ENCODE assay signal across 16 cellular contexts in genomic region chr4:77856152-77856551, GRCh38. TPM values are rescaled to one million over a fixed set of nuclear protein-coding genes. Genes with fewer than 3 reads are reported as not detected.
DNase-seq lines count a peak whose midpoint lies in the region; ATAC-seq and TF ChIP-seq lines count a peak whose summit lies in the region.
"Had no signal": no experiment of that assay in that cellular context is flagged by ENCODE, and none has a peak within 500 bp of the region (broad histone marks: within the 10 kb centered on the region; RNA-seq: fewer than 3 reads in every experiment).

No MANE protein-coding gene starts in this region.

- no peaks in the 10 kb centered on the region for H3K9me3 Mint-ChIP-seq in activated CD8-positive, alpha-beta memory T cell treated with anti-CD3 and anti-CD28 coated beads, Interleukin-2, amount 10 ng/mL, durations not matched to agents 7 days and 5 days (ENCODE audit: low read depth)
- H3K9me3 Mint-ChIP-seq in activated T-helper 2 cell treated with anti-CD3 and anti-CD28 coated beads, Interferon-gamma antibody, Interleukin-2, Interleukin-4, amounts not matched to agents 10 μg/mL and 5 μg/mL and 100 μg/mL, durations not matched to agents 14 hours and 24 hours and 36 hours: no peaks in the 10 kb centered on the region
- H3K9me3 Mint-ChIP-seq in nephron: no peaks in the 10 kb centered on the region
- no peaks in the 10 kb centered on the region for H3K9me3 Mint-ChIP-seq in neural progenitor cell

- peak overlapping the region; percentile 35 for H3K27ac Mint-ChIP-seq in activated CD8-positive, alpha-beta memory T cell treated with anti-CD3 and anti-CD28 coated beads, Interleukin-2, amount 10 ng/mL, durations not matched to agents 7 days and 5 days
- H3K27ac Mint-ChIP-seq in activated T-helper 2 cell treated with anti-CD3 and anti-CD28 coated beads, Interferon-gamma antibody, Interleukin-2, Interleukin-4, amounts not matched to agents 10 μg/mL and 5 μg/mL and 100 μg/mL, durations not matched to agents 14 hours and 24 hours and 36 hours: peak overlapping the region; percentile 72
- H3K27ac Mint-ChIP-seq in nephron (peak overlapping the region in 2 of 3 experiments; percentile 5 to 11), neural progenitor cell (no peak overlapping the region)

- no peaks in the 10 kb centered on the region for H3K36me3 Mint-ChIP-seq in activated CD8-positive, alpha-beta memory T cell treated with anti-CD3 and anti-CD28 coated beads, Interleukin-2, amount 10 ng/mL, durations not matched to agents 7 days and 5 days
- H3K36me3 Mint-ChIP-seq in activated T-helper 2 cell treated with anti-CD3 and anti-CD28 coated beads, Interferon-gamma antibody, Interleukin-2, Interleukin-4, amounts not matched to agents 10 μg/mL and 5 μg/mL and 100 μg/mL, durations not matched to agents 14 hours and 24 hours and 36 hours (ENCODE audit: low read depth): no peaks in the 10 kb centered on the region
- no peaks in the 10 kb centered on the region for H3K36me3 Mint-ChIP-seq in nephron (ENCODE audit: low read depth)
- H3K36me3 Mint-ChIP-seq in neural progenitor cell: no peaks in the 10 kb centered on the region

- H2AFZ ChIP-seq in DND-41 (ENCODE audit: low read depth, low read length) (peak overlapping the region; percentile 2; the same call in 1 of the 2 replicates), neural progenitor cell (replicated peaks) (no peak overlapping the region)

- TF ChIP-seq CTCF in DND-41 (IDR thresholded peaks at IDR 0.05; ENCODE audit: borderline replicate concordance, extremely low read depth, low read length, poor library complexity, severe bottlenecking) (no peak), nephron (IDR thresholded peaks at IDR 0.05; ENCODE audit: unreplicated experiment in 3 of 3) (no peak), breast epithelium (IDR thresholded peaks at IDR 0.05) (no peak), neural progenitor cell (IDR thresholded peaks at IDR 0.05) (no peak)

- H3K9ac ChIP-seq in DND-41 (ENCODE audit: low read depth, low read length) (no peak overlapping the region), neural progenitor cell (no peak overlapping the region)

- H3K36me3 ChIP-seq in DND-41 (ENCODE audit: insufficient read depth, low read length) (no peaks in the 10 kb centered on the region), breast epithelium (no peaks in the 10 kb centered on the region), neural progenitor cell (no peaks in the 10 kb centered on the region)

- peaks cover 72% of the 10 kb centered on the region for H3K4me1 Mint-ChIP-seq in activated CD8-positive, alpha-beta memory T cell treated with anti-CD3 and anti-CD28 coated beads, Interleukin-2, amount 10 ng/mL, durations not matched to agents 7 days and 5 days
- H3K4me1 Mint-ChIP-seq in activated T-helper 2 cell treated with anti-CD3 and anti-CD28 coated beads, Interferon-gamma antibody, Interleukin-2, Interleukin-4, amounts not matched to agents 10 μg/mL and 5 μg/mL and 100 μg/mL, durations not matched to agents 14 hours and 24 hours and 36 hours (ENCODE audit: low read depth): peaks cover 65% of the 10 kb centered on the region
- H3K4me1 Mint-ChIP-seq in nephron (peaks cover 20% of the 10 kb centered on the region), neural progenitor cell (no peaks in the 10 kb centered on the region)

- no peaks in the 10 kb centered on the region for H3K9me3 ChIP-seq in DND-41 (ENCODE audit: insufficient read depth, low read length, severe bottlenecking)
- H3K9me3 ChIP-seq in breast epithelium: no peaks in the 10 kb centered on the region
- no peaks in the 10 kb centered on the region for H3K9me3 ChIP-seq in neural progenitor cell (ENCODE audit: low read depth)
- H3K9me3 ChIP-seq: mucosa of descending colon, testis had no signal

- H3K4me3 Mint-ChIP-seq in activated CD8-positive, alpha-beta memory T cell treated with anti-CD3 and anti-CD28 coated beads, Interleukin-2, amount 10 ng/mL, durations not matched to agents 7 days and 5 days: no peak overlapping the region
- H3K4me3 Mint-ChIP-seq in activated T-helper 2 cell treated with anti-CD3 and anti-CD28 coated beads, Interferon-gamma antibody, Interleukin-2, Interleukin-4, amounts not matched to agents 10 μg/mL and 5 μg/mL and 100 μg/mL, durations not matched to agents 14 hours and 24 hours and 36 hours (ENCODE audit: low read depth): no peak overlapping the region
- H3K4me3 Mint-ChIP-seq in nephron: peak overlapping the region in 1 of 3 experiments; percentile 14
- no peak overlapping the region for H3K4me3 Mint-ChIP-seq in neural progenitor cell

- H3F3A ChIP-seq in neural progenitor cell (ENCODE audit: low read depth): no peaks in the 10 kb centered on the region

- no peak overlapping the region for H3K27ac ChIP-seq in DND-41 (ENCODE audit: low read length)
- H3K27ac ChIP-seq in breast epithelium: no peak overlapping the region
- no peak overlapping the region for H3K27ac ChIP-seq in neural progenitor cell

- intact Hi-C loops in activated T-helper 2 cell treated with anti-CD3 and anti-CD28 coated beads, Interferon-gamma antibody, Interleukin-2, Interleukin-4, amounts not matched to agents 10 μg/mL and 5 μg/mL and 100 μg/mL, durations not matched to agents 14 hours and 24 hours and 36 hours (cut with micrococcal nuclease): loop anchor here (10.0 kb wide), 1 partner anchor 701 kb away; the partner anchor contains the start of gene CCNG2
- intact Hi-C loops in breast epithelium (cut with DNase I; ENCODE audit: low total_unique reads): no loop called here

- CTCF ChIA-PET in activated CD8-positive, alpha-beta memory T cell treated with anti-CD3 and anti-CD28 coated beads, Interleukin-2, amount 10 ng/mL, durations not matched to agents 7 days and 5 days (lab: Charles Lee): interaction anchor here (2.1 kb wide), 1 partner anchor 35 kb away, joined by 13 read pairs; no protein-coding TSS in a partner anchor

- no peak for TF ChIP-seq POLR2A in breast epithelium (IDR thresholded peaks at IDR 0.05)

- H4K20me1 ChIP-seq in DND-41 (ENCODE audit: insufficient read depth, low read length): no peaks in the 10 kb centered on the region
- H4K20me1 ChIP-seq in neural progenitor cell (ENCODE audit: low read depth): no peaks in the 10 kb centered on the region

- H3K27me3 Mint-ChIP-seq in activated CD8-positive, alpha-beta memory T cell treated with anti-CD3 and anti-CD28 coated beads, Interleukin-2, amount 10 ng/mL, durations not matched to agents 7 days and 5 days: no peaks in the 10 kb centered on the region
- H3K27me3 Mint-ChIP-seq in activated T-helper 2 cell treated with anti-CD3 and anti-CD28 coated beads, Interferon-gamma antibody, Interleukin-2, Interleukin-4, amounts not matched to agents 10 μg/mL and 5 μg/mL and 100 μg/mL, durations not matched to agents 14 hours and 24 hours and 36 hours (ENCODE audit: low read depth): no peaks in the 10 kb centered on the region
- no peaks in the 10 kb centered on the region for H3K27me3 Mint-ChIP-seq in nephron (ENCODE audit: low read depth)
- H3K27me3 Mint-ChIP-seq in neural progenitor cell (ENCODE audit: insufficient read depth, low read depth): no peaks in the 10 kb centered on the region

- no peak for ATAC-seq in activated CD8-positive, alpha-beta memory T cell treated with anti-CD3 and anti-CD28 coated beads, Interleukin-2, amount 10 ng/mL, durations not matched to agents 7 days and 5 days
- ATAC-seq in DND-41 (ENCODE audit: insufficient read depth, low read depth): no peak
- ATAC-seq: left colon, mucosa of descending colon, Right ventricle myocardium inferior had no signal

- H3K27me3 ChIP-seq in DND-41 (ENCODE audit: insufficient read depth, low read length, poor library complexity) (no peaks in the 10 kb centered on the region), breast epithelium (no peaks in the 10 kb centered on the region), neural progenitor cell (no peaks in the 10 kb centered on the region)
- H3K27me3 ChIP-seq: testis had no signal

- H3K4me3 ChIP-seq in DND-41 (ENCODE audit: low read depth in 1 of 2, low read length in 2 of 2): no peak overlapping the region
- H3K4me3 ChIP-seq in breast epithelium: no peak overlapping the region
- H3K4me3 ChIP-seq in neural progenitor cell: no peak overlapping the region
- H3K4me3 ChIP-seq: mucosa of descending colon, testis had no signal

- no peak overlapping the region for H3K4me2 ChIP-seq in DND-41 (ENCODE audit: insufficient read depth, low read length)
- no peak overlapping the region for H3K4me2 ChIP-seq in neural progenitor cell

- H3K79me2 ChIP-seq in DND-41 (ENCODE audit: insufficient read depth, low read length) (no peaks in the 10 kb centered on the region), neural progenitor cell (ENCODE audit: low read depth) (no peaks in the 10 kb centered on the region)

- no peak for DNase-seq in activated CD8-positive, alpha-beta memory T cell treated with anti-CD3 and anti-CD28 coated beads, Interleukin-2, amount 10 ng/mL, durations not matched to agents 7 days and 5 days
- DNase-seq in activated CD8-positive, alpha-beta memory T cell treated with anti-CD3 and anti-CD28 coated beads, Interleukin-2, amount 50 U/mL, for 48 hours: no peak
- DNase-seq in DND-41: no peak
- no peak for DNase-seq in activated T-helper 2 cell treated with anti-CD3 and anti-CD28 coated beads, Interferon-gamma antibody, Interleukin-2, Interleukin-4, amounts not matched to agents 10 μg/mL and 5 μg/mL and 100 μg/mL, durations not matched to agents 14 hours and 24 hours and 36 hours (ENCODE audit: low spot score)
- no peak for DNase-seq in breast epithelium (ENCODE audit: low spot score in 2 of 2)
- DNase-seq in neural progenitor cell (ENCODE audit: low spot score): no peak
- no peak for DNase-seq in inferior parietal cortex (ENCODE audit: extremely low spot score)
- DNase-seq: anterior cingulate cortex; Karpas-422; left colon; mucosa of descending colon; NCI-H2227 treated with DMSO at 0.1 percent for 48 hours; stimulated activated CD4-positive, alpha-beta T cell treated with anti-CD3 and anti-CD28 coated beads, Interleukin-4, amount 100 ng/mL, for 1 hour; testis had no signal

- peaks cover 24% of the 10 kb centered on the region for H3K4me1 ChIP-seq in DND-41 (ENCODE audit: insufficient read depth, low read length)
- H3K4me1 ChIP-seq in breast epithelium: no peaks in the 10 kb centered on the region
- no peaks in the 10 kb centered on the region for H3K4me1 ChIP-seq in neural progenitor cell
- H3K4me1 ChIP-seq: testis had no signal

RNA-seq across cellular contexts. Expression of gene MRPL1, which starts 6.5 kb away (rescaled TPM):
- total RNA-seq in activated CD8-positive, alpha-beta memory T cell treated with anti-CD3 and anti-CD28 coated beads, Interleukin-2, amount 10 ng/mL, durations not matched to agents 7 days and 5 days: 10 to 100 TPM; 28.5 to 43.2 TPM
- 50.6 and 60.3 TPM in 2 replicates for total RNA-seq in activated T-helper 2 cell treated with anti-CD3 and anti-CD28 coated beads, Interferon-gamma antibody, Interleukin-2, Interleukin-4, amounts not matched to agents 10 μg/mL and 5 μg/mL and 100 μg/mL, durations not matched to agents 14 hours and 24 hours and 36 hours
- total RNA-seq in breast epithelium (10 to 100 TPM; 17.1 to 26.3 (median 21.0) TPM), neural progenitor cell (ENCODE audit: low replicate concordance) (28.8 and 48.5 TPM in 2 replicates)

RNA-seq across cellular contexts. Expression of gene CNOT6L, which starts 37.0 kb away (rescaled TPM):
- total RNA-seq in activated CD8-positive, alpha-beta memory T cell treated with anti-CD3 and anti-CD28 coated beads, Interleukin-2, amount 10 ng/mL, durations not matched to agents 7 days and 5 days: 100 to 1,000 TPM; 103 to 107 TPM
- total RNA-seq in activated T-helper 2 cell treated with anti-CD3 and anti-CD28 coated beads, Interferon-gamma antibody, Interleukin-2, Interleukin-4, amounts not matched to agents 10 μg/mL and 5 μg/mL and 100 μg/mL, durations not matched to agents 14 hours and 24 hours and 36 hours: 94.8 and 105 TPM in 2 replicates
- total RNA-seq in breast epithelium (10 to 100 TPM; 22.4 to 53.1 (median 39.0) TPM), neural progenitor cell (ENCODE audit: low replicate concordance) (6.0 and 7.5 TPM in 2 replicates)
